In the genomic region with DNA sequence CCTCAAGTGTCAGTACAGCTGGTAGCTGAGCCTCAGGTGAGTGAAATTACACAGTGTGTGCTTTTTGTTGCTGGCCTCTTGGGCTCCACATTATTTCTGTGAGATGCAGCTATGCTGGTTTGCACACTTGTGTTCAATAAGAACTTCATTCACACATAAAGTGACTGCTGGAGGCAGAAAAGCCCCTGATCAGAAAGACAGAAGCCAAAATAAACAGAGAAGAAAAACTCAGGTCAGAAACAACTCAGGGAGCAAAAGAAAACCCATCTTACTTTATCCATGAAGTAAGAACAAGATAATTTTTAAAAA, we compare ENCODE assay signal across 14 cellular contexts. TPM values are rescaled to one million over a fixed set of nuclear protein-coding genes. Genes with fewer than 3 reads are reported as not detected.
DNase-seq lines count a peak whose midpoint lies in the region; ATAC-seq, FAIRE-seq and TF ChIP-seq lines count a peak whose summit lies in the region.
"Had no signal": no experiment of that assay in that cellular context is flagged by ENCODE, and none has a peak within 500 bp of the region (broad histone marks: within the 10 kb centered on the region; RNA-seq: fewer than 3 reads in every experiment).

No MANE protein-coding gene starts in this region.

- TF ChIP-seq CTCF in osteocyte (IDR thresholded peaks at IDR 0.05), result no peak

- H3K27ac ChIP-seq in Karpas-422 (ENCODE audit: low read length), result no peak overlapping the region
- H3K27ac ChIP-seq: epithelial cell of prostate, heart left ventricle, spleen had no signal

- no peaks in the 10 kb centered on the region for H3K27me3 ChIP-seq in Karpas-422 (ENCODE audit: low read length)
- H3K27me3 ChIP-seq: heart left ventricle, spleen had no signal

- no peak overlapping the region for H3K4me2 ChIP-seq in Karpas-422 (ENCODE audit: low read depth, low read length, poor library complexity, severe bottlenecking)

- TF ChIP-seq POLR2A in GM12892 (IDR thresholded peaks at IDR 0.05; ENCODE audit: low read depth, low read length), result no peak

- H3K9me3 ChIP-seq in Karpas-422 (ENCODE audit: low read length), result no peaks in the 10 kb centered on the region
- H3K9me3 ChIP-seq: heart left ventricle had no signal

- H3K4me3 ChIP-seq in Karpas-422 (ENCODE audit: low read length), result no peak overlapping the region
- H3K4me3 ChIP-seq: heart left ventricle, spleen had no signal

- H2AFZ ChIP-seq in Karpas-422 (ENCODE audit: low read length), result peak overlapping the region; percentile 91; the same call in 1 of the 2 replicates

- DNase-seq in T-helper 1 cell (no peak), Karpas-422 (no peak), osteocyte (ENCODE audit: extremely low spot score, unreplicated experiment) (no peak), GM12892 (ENCODE audit: insufficient read length) (no peak)
- no peak for DNase-seq in activated naive CD8-positive, alpha-beta T cell treated with anti-CD3 and anti-CD28 coated beads for 36 hours
- DNase-seq: activated naive CD4-positive, alpha-beta T cell; cerebellar nuclear complex; spleen had no signal

- no peak for ATAC-seq in activated CD4-positive, CD25-positive, alpha-beta regulatory T cell treated with anti-CD3 and anti-CD28 coated beads, Interleukin-2, amount 50 U/mL, for 24 hours
- no peak for ATAC-seq in GM18870 (IDR thresholded peaks at IDR 0.05; ENCODE audit: unreplicated experiment)

- peak overlapping the region; percentile 29 for H3K27ac Mint-ChIP-seq in T-helper 1 cell treated with Interleukin-12 subunit alpha and Interleukin-12 subunit beta and Interleukin-4 antibody, amounts not matched to agents 30 μg/mL and 1 μg/mL, for 36 hours
- peak overlapping the region; percentile 29 for H3K27ac Mint-ChIP-seq in activated naive CD8-positive, alpha-beta T cell treated with anti-CD3 and anti-CD28 coated beads for 36 hours
- peak overlapping the region; percentile 36 for H3K27ac Mint-ChIP-seq in osteocyte (ENCODE audit: unreplicated experiment)

- peaks cover 11% of the 10 kb centered on the region for H3K9me3 Mint-ChIP-seq in T-helper 1 cell treated with Interleukin-12 subunit alpha and Interleukin-12 subunit beta and Interleukin-4 antibody, amounts not matched to agents 30 μg/mL and 1 μg/mL, for 36 hours
- peaks cover 13% of the 10 kb centered on the region for H3K9me3 Mint-ChIP-seq in activated naive CD8-positive, alpha-beta T cell treated with anti-CD3 and anti-CD28 coated beads for 36 hours
- H3K9me3 Mint-ChIP-seq in osteocyte (ENCODE audit: unreplicated experiment), result no peaks in the 10 kb centered on the region

- no peaks in the 10 kb centered on the region for H3K36me3 ChIP-seq in Karpas-422 (ENCODE audit: insufficient read depth, low read length)

- H3K9me2 ChIP-seq in Karpas-422 (replicated peaks; ENCODE audit: insufficient read depth, low read length), result no peaks in the 10 kb centered on the region

- H3K4me1 ChIP-seq in Karpas-422 (ENCODE audit: low read length), result peaks cover 6% of the 10 kb centered on the region

- H3K79me2 ChIP-seq in Karpas-422 (ENCODE audit: low read length), result no peaks in the 10 kb centered on the region

- H3K27me3 Mint-ChIP-seq in T-helper 1 cell treated with Interleukin-12 subunit alpha and Interleukin-12 subunit beta and Interleukin-4 antibody, amounts not matched to agents 30 μg/mL and 1 μg/mL, for 36 hours (ENCODE audit: low read depth), result peaks cover 3% of the 10 kb centered on the region
- H3K27me3 Mint-ChIP-seq in activated naive CD8-positive, alpha-beta T cell treated with anti-CD3 and anti-CD28 coated beads for 36 hours, result no peaks in the 10 kb centered on the region
- no peaks in the 10 kb centered on the region for H3K27me3 Mint-ChIP-seq in osteocyte (ENCODE audit: unreplicated experiment)

- H3K4me3 Mint-ChIP-seq in T-helper 1 cell treated with Interleukin-12 subunit alpha and Interleukin-12 subunit beta and Interleukin-4 antibody, amounts not matched to agents 30 μg/mL and 1 μg/mL, for 36 hours, result no peak overlapping the region
- no peak overlapping the region for H3K4me3 Mint-ChIP-seq in activated naive CD8-positive, alpha-beta T cell treated with anti-CD3 and anti-CD28 coated beads for 36 hours
- no peak overlapping the region for H3K4me3 Mint-ChIP-seq in osteocyte (ENCODE audit: unreplicated experiment)

- H3K9ac ChIP-seq in Karpas-422 (ENCODE audit: low read length), result peak overlapping the region; percentile 51; the same call in 1 of the 2 replicates

- H3K4me1 Mint-ChIP-seq in T-helper 1 cell treated with Interleukin-12 subunit alpha and Interleukin-12 subunit beta and Interleukin-4 antibody, amounts not matched to agents 30 μg/mL and 1 μg/mL, for 36 hours (ENCODE audit: low read depth), result peaks cover 28% of the 10 kb centered on the region
- H3K4me1 Mint-ChIP-seq in activated naive CD8-positive, alpha-beta T cell treated with anti-CD3 and anti-CD28 coated beads for 36 hours, result peaks cover 26% of the 10 kb centered on the region
- H3K4me1 Mint-ChIP-seq in osteocyte (ENCODE audit: unreplicated experiment), result peaks cover 7% of the 10 kb centered on the region

- peaks cover 5% of the 10 kb centered on the region for H3K36me3 Mint-ChIP-seq in T-helper 1 cell treated with Interleukin-12 subunit alpha and Interleukin-12 subunit beta and Interleukin-4 antibody, amounts not matched to agents 30 μg/mL and 1 μg/mL, for 36 hours (ENCODE audit: low read depth)
- H3K36me3 Mint-ChIP-seq in activated naive CD8-positive, alpha-beta T cell treated with anti-CD3 and anti-CD28 coated beads for 36 hours, result peaks cover 19% of the 10 kb centered on the region
- peaks cover 9% of the 10 kb centered on the region for H3K36me3 Mint-ChIP-seq in osteocyte (ENCODE audit: unreplicated experiment)

- FAIRE-seq in GM12892 (lab: Jason Lieb, UNC), result no peak
- FAIRE-seq: D721Med had no signal

- H4K20me1 ChIP-seq in Karpas-422 (ENCODE audit: insufficient read depth, low read depth, low read length), result 0 out of 2 replicates have a peak, but pooled peaks cover 7% of the 10 kb centered on the region

RNA-seq across cellular contexts. Expression of a gene that starts 15.1 kb away (rescaled TPM):
- total RNA-seq in Karpas-422 (2014; rRNA removed; shearing (Covaris generic); ENCODE audit: low replicate concordance), result 1.8 and 3.3 TPM in 2 replicates
- 1 to 10 TPM; 2.5 to 2.9 TPM for total RNA-seq in activated naive CD8-positive, alpha-beta T cell treated with anti-CD3 and anti-CD28 coated beads for 36 hours
- 7.1 and 7.2 TPM in 2 replicates for total RNA-seq in osteocyte
- 1.1 TPM for polyA plus RNA-seq in GM12892 (2012; ENCODE audit: missing spikeins)

RNA-seq across cellular contexts. Expression of a gene that starts 16.6 kb away (rescaled TPM):
- total RNA-seq in Karpas-422 (2014; rRNA removed; shearing (Covaris generic); ENCODE audit: low replicate concordance), result 46.9 and 115 TPM in 2 replicates
- 10 to 100 TPM; 54.6 to 54.9 TPM for total RNA-seq in activated naive CD8-positive, alpha-beta T cell treated with anti-CD3 and anti-CD28 coated beads for 36 hours
- total RNA-seq in osteocyte, result 51.9 and 53.8 TPM in 2 replicates
- polyA plus RNA-seq in GM12892 (2012; ENCODE audit: missing spikeins), result 15.5 TPM

RNA-seq across cellular contexts. Expression of a gene that starts 43.7 kb away (rescaled TPM):
- 27.5 and 44.3 TPM in 2 replicates for total RNA-seq in Karpas-422 (2014; rRNA removed; shearing (Covaris generic); ENCODE audit: low replicate concordance)
- 10 to 100 TPM; 31.7 to 33.7 TPM for total RNA-seq in activated naive CD8-positive, alpha-beta T cell treated with anti-CD3 and anti-CD28 coated beads for 36 hours
- total RNA-seq in osteocyte, result 37.3 and 39.5 TPM in 2 replicates
- polyA plus RNA-seq in GM12892 (2012; ENCODE audit: missing spikeins), result 30.3 TPM

RNA-seq across cellular contexts. Expression of a gene that starts 55.2 kb away (rescaled TPM):
- 18.8 and 34.4 TPM in 2 replicates for total RNA-seq in Karpas-422 (2014; rRNA removed; shearing (Covaris generic); ENCODE audit: low replicate concordance)
- 10 to 100 TPM; 55.6 to 56.4 TPM for total RNA-seq in activated naive CD8-positive, alpha-beta T cell treated with anti-CD3 and anti-CD28 coated beads for 36 hours
- total RNA-seq in osteocyte, result 30.3 and 31.4 TPM in 2 replicates
- polyA plus RNA-seq in GM12892 (2012; ENCODE audit: missing spikeins), result 26.2 TPM
